ENCODE assay signal across 1 cellular context in the genomic region with DNA sequence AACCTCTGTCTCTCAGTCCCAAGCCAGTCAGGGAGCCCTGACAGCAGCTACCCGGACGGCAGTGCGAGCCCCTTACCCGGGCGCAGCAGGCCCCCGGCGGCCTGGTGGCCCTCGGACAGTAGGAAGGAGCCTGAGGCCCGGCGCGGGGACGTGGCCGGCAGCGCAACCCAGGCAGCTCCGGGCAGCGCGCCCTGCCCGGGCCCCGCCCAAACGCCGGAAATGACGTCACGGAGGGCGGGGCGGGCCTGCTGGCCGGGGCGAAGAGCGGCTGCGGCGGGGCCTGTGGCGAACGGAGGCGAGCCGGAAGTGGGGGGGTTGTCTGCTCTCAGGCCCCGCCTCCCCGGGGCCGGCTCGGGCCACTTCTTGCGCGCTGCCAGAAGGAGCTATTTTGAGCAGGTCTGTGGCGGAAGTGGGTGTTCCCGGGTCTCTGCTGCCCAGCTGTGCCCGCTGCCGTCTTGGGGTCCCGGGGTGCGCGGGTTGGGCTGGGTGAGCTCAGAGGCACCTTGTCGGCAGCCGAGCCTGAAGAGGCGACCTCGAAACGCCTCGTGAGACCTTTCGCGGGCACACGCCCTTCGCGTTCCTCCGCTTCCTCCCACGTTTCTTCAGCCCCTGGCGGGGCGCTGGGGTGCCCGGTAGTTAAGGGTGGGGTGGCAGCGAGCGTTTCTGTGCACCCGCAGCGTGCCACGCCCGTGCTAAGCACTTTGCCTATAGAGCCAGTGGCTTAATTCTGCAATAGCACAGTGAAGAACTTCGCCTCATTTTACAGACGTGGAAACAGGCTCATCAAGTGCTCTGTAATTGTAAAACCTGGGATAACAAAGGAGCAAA.
A peak's percentile ranks its signal among the peaks of the same experiment; 100 is the strongest.
TF ChIP-seq lines count a peak whose summit lies in the region.

C11orf24 (minus strand) TSS at position 193 of the 828 bp plus-strand sequence. CDS start 8,206 bp downstream, outside the sequence.

TF ChIP-seq in HepG2, 621 proteins besides CTCF, POLR2A, EP300 and RAD21 (continued from another document):
- TF ChIP-seq USF2 (IDR thresholded peaks at IDR 0.05; ENCODE audit: low read depth, low read length) (no peak), USF2 (CRISPR knock-in tag; IDR thresholded peaks at IDR 0.05; ENCODE audit: borderline replicate concordance) (no peak), ELF4 (CRISPR knock-in tag; IDR thresholded peaks at IDR 0.05; ENCODE audit: borderline replicate concordance) (no peak), ZNF230 (CRISPR knock-in tag; IDR thresholded peaks at IDR 0.05) (no peak), POLR2AphosphoS5 (IDR thresholded peaks at IDR 0.05; ENCODE audit: low read depth, low read length) (peak; percentile 93), MAFK (conservative IDR thresholded peaks at IDR 0.05 in 1 of 2, IDR thresholded peaks at IDR 0.05 in 1 of 2; ENCODE audit: low read length in 2 of 2) (no peak), ZNF720 (CRISPR knock-in tag; IDR thresholded peaks at IDR 0.05) (no peak), ZNF776 (CRISPR knock-in tag; IDR thresholded peaks at IDR 0.05) (peak; percentile 80), FOXC1 (CRISPR knock-in tag; IDR thresholded peaks at IDR 0.05; ENCODE audit: borderline replicate concordance) (peak; percentile 70; the same call in 1 of the 2 replicates), ZNF496 (CRISPR knock-in tag; IDR thresholded peaks at IDR 0.05; ENCODE audit: insufficient replicate concordance) (no peak), CC2D1A (CRISPR knock-in tag; IDR thresholded peaks at IDR 0.05) (no peak), ZSCAN21 (CRISPR knock-in tag; IDR thresholded peaks at IDR 0.05; ENCODE audit: borderline replicate concordance) (peak; percentile 81; the same call in 1 of the 2 replicates), PAXIP1 (CRISPR knock-in tag; conservative IDR thresholded peaks at IDR 0.05) (peak; percentile 46; the same call in 1 of the 2 replicates)
- TF ChIP-seq, protein P1, sequence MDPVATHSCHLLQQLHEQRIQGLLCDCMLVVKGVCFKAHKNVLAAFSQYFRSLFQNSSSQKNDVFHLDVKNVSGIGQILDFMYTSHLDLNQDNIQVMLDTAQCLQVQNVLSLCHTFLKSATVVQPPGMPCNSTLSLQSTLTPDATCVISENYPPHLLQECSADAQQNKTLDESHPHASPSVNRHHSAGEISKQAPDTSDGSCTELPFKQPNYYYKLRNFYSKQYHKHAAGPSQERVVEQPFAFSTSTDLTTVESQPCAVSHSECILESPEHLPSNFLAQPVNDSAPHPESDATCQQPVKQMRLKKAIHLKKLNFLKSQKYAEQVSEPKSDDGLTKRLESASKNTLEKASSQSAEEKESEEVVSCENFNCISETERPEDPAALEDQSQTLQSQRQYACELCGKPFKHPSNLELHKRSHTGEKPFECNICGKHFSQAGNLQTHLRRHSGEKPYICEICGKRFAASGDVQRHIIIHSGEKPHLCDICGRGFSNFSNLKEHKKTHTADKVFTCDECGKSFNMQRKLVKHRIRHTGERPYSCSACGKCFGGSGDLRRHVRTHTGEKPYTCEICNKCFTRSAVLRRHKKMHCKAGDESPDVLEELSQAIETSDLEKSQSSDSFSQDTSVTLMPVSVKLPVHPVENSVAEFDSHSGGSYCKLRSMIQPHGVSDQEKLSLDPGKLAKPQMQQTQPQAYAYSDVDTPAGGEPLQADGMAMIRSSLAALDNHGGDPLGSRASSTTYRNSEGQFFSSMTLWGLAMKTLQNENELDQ (CRISPR knock-in tag; IDR thresholded peaks at IDR 0.05; ENCODE audit: borderline replicate concordance), result no peak
- TF ChIP-seq, protein P2, sequence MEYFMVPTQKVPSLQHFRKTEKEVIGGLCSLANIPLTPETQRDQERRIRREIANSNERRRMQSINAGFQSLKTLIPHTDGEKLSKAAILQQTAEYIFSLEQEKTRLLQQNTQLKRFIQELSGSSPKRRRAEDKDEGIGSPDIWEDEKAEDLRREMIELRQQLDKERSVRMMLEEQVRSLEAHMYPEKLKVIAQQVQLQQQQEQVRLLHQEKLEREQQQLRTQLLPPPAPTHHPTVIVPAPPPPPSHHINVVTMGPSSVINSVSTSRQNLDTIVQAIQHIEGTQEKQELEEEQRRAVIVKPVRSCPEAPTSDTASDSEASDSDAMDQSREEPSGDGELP (IDR thresholded peaks at IDR 0.05; ENCODE audit: borderline replicate concordance, low read depth), result peak; percentile 73
- TF ChIP-seq, protein P3, sequence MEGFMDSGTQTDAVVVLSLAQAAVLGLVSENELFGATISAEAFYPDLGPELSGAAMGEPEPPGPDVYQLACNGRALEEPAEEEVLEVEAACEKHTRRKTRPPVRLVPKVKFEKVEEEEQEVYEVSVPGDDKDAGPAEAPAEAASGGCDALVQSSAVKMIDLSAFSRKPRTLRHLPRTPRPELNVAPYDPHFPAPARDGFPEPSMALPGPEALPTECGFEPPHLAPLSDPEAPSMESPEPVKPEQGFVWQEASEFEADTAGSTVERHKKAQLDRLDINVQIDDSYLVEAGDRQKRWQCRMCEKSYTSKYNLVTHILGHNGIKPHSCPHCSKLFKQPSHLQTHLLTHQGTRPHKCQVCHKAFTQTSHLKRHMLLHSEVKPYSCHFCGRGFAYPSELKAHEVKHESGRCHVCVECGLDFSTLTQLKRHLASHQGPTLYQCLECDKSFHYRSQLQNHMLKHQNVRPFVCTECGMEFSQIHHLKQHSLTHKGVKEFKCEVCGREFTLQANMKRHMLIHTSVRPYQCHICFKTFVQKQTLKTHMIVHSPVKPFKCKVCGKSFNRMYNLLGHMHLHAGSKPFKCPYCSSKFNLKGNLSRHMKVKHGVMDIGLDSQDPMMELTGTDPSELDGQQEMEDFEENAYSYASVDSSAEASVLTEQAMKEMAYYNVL (CRISPR knock-in tag; IDR thresholded peaks at IDR 0.05; ENCODE audit: borderline replicate concordance), result peak; percentile 37; the same call in 1 of the 2 replicates
